8 cellular contexts compared by ENCODE assay signal in genomic region chr1:227766015-227766634, GRCh38. TPM values are rescaled to one million over a fixed set of nuclear protein-coding genes. Genes with fewer than 3 reads are reported as not detected.
DNase-seq lines count a peak whose midpoint lies in the region.

No MANE protein-coding gene starts in this region.

- H3K79me1 ChIP-seq in trophoblast cell (ENCODE audit: low read length) (peaks cover 7% of the 10 kb centered on the region), mesenchymal stem cell (replicated peaks; ENCODE audit: low read length, poor library complexity, severe bottlenecking) (peaks cover 46% of the 10 kb centered on the region)

- no peak overlapping the region for H4K12ac ChIP-seq in trophoblast cell (ENCODE audit: low read depth, low read length)

- H3K36me3 ChIP-seq in trophoblast cell (ENCODE audit: control insufficient read depth in 1 of 2, insufficient read depth in 2 of 2, low read length in 2 of 2) (peaks cover 40 to 55% of the 10 kb centered on the region in 2 experiments), mesenchymal stem cell (ENCODE audit: control insufficient read depth in 1 of 2, insufficient read depth in 2 of 2, low read depth in 1 of 2, low read length in 2 of 2) (peaks cover 51 to 67% of the 10 kb centered on the region in 2 experiments)

- DNase-seq in SKM-1 treated with dmso at 0.1 percent for 144 hours (lab: John Stamatoyannopoulos, UW; ENCODE audit: unreplicated experiment) (peak; percentile 19), SKM-1 (lab: John Stamatoyannopoulos, UW; ENCODE audit: unreplicated experiment) (no peak), NK-92 (lab: John Stamatoyannopoulos, UW; ENCODE audit: unreplicated experiment) (peak; percentile 14), trophoblast cell (peak; percentile 62 to 64), NCI-H526 treated with DMSO at 0.1 percent for 48 hours (lab: John Stamatoyannopoulos, UW) (no peak), mesenchymal stem cell (no peak), SIG-M5 (lab: John Stamatoyannopoulos, UW) (no peak)
- DNase-seq in activated T-helper 1 cell treated with anti-CD3 and anti-CD28 coated beads, Interleukin-2, amount 50 U/mL, for 16 hours (ENCODE audit: low read depth in 1 of 2, low spot score in 1 of 2), result peak; percentile 48 to 73

- no peak overlapping the region for H3K4ac ChIP-seq in trophoblast cell (ENCODE audit: low read depth, low read length)
- H3K4ac ChIP-seq in mesenchymal stem cell (ENCODE audit: low read depth in 1 of 2, low read length in 2 of 2), result no peak overlapping the region

- WGBS in trophoblast cell (ENCODE audit: extremely low coverage, insufficient coverage, insufficient read length), result no CpG with 5 or more reads among the region's 17 CpGs
- WGBS in mesenchymal stem cell, result 80% methylated on average over 17 of the region's 17 CpGs

- no peak overlapping the region for H2BK15ac ChIP-seq in mesenchymal stem cell (ENCODE audit: low read depth, poor library complexity, severe bottlenecking)

- peaks cover 15 to 33% of the 10 kb centered on the region in 2 experiments for H3K4me1 ChIP-seq in trophoblast cell (ENCODE audit: control insufficient read depth in 1 of 2, insufficient read depth in 2 of 2, low read length in 2 of 2)
- H3K4me1 ChIP-seq in mesenchymal stem cell (ENCODE audit: control insufficient read depth, insufficient read depth, low read depth, low read length), result peaks cover 44% of the 10 kb centered on the region

- H4K91ac ChIP-seq in trophoblast cell (ENCODE audit: low read depth, low read length) (peak overlapping the region; percentile 4), mesenchymal stem cell (ENCODE audit: low read length) (no peak overlapping the region)

- H3K79me2 ChIP-seq in trophoblast cell (ENCODE audit: control insufficient read depth, insufficient read depth, low read length, poor library complexity), result peaks cover 2% of the 10 kb centered on the region

- H2BK120ac ChIP-seq in trophoblast cell (ENCODE audit: insufficient read depth, low read length, poor library complexity) (no peak overlapping the region), mesenchymal stem cell (ENCODE audit: low read depth, low read length) (no peak overlapping the region)

- H2BK12ac ChIP-seq in trophoblast cell (ENCODE audit: low read length), result no peak overlapping the region
- no peak overlapping the region for H2BK12ac ChIP-seq in mesenchymal stem cell (ENCODE audit: low read length in 2 of 2)

- H3K27ac ChIP-seq in trophoblast cell (ENCODE audit: low read depth, low read length), result no peak overlapping the region
- no peak overlapping the region for H3K27ac ChIP-seq in mesenchymal stem cell (ENCODE audit: low read length, poor library complexity, severe bottlenecking)

- H3K4me2 ChIP-seq in trophoblast cell (ENCODE audit: low read length) (no peak overlapping the region), mesenchymal stem cell (ENCODE audit: low read length, poor library complexity, severe bottlenecking) (no peak overlapping the region)

- H3K9me3 ChIP-seq in trophoblast cell (ENCODE audit: insufficient read depth, low read depth, low read length) (peaks cover 3% of the 10 kb centered on the region), mesenchymal stem cell (ENCODE audit: control insufficient read depth, low read length) (no peaks in the 10 kb centered on the region)

- H3K14ac ChIP-seq in trophoblast cell (ENCODE audit: low read length) (peak overlapping the region; percentile 0), mesenchymal stem cell (ENCODE audit: low read length in 2 of 2) (no peak overlapping the region)

- H3K4me3 ChIP-seq in trophoblast cell (ENCODE audit: low read depth, low read length), result no peak overlapping the region
- no peak overlapping the region for H3K4me3 ChIP-seq in mesenchymal stem cell (ENCODE audit: insufficient read depth in 1 of 2, low read depth in 1 of 2, low read length in 2 of 2)

- no peaks in the 10 kb centered on the region for H3K27me3 ChIP-seq in trophoblast cell (ENCODE audit: insufficient read depth, low read length)
- no peaks in the 10 kb centered on the region for H3K27me3 ChIP-seq in mesenchymal stem cell (ENCODE audit: control insufficient read depth in 1 of 2, insufficient read depth in 1 of 2, low read length in 2 of 2)

- H3K18ac ChIP-seq in trophoblast cell (ENCODE audit: low read length), result no peak overlapping the region
- no peak overlapping the region for H3K18ac ChIP-seq in mesenchymal stem cell (ENCODE audit: low read depth in 1 of 2, low read length in 2 of 2)

- no peak overlapping the region for H2BK5ac ChIP-seq in trophoblast cell (ENCODE audit: low read depth, low read length, poor library complexity)
- no peak overlapping the region for H2BK5ac ChIP-seq in mesenchymal stem cell (ENCODE audit: low read depth, low read length, poor library complexity, severe bottlenecking)

- H3K9ac ChIP-seq in trophoblast cell (ENCODE audit: low read length) (no peak overlapping the region), mesenchymal stem cell (ENCODE audit: low read length) (no peak overlapping the region)

- H4K8ac ChIP-seq in trophoblast cell (ENCODE audit: low read depth, low read length) (no peak overlapping the region), mesenchymal stem cell (ENCODE audit: low read length) (no peak overlapping the region)

- no peak overlapping the region for H2AK5ac ChIP-seq in trophoblast cell (ENCODE audit: low read length)
- no peak overlapping the region for H2AK5ac ChIP-seq in mesenchymal stem cell (ENCODE audit: low read length, severe bottlenecking)

- H2AFZ ChIP-seq in trophoblast cell (ENCODE audit: insufficient read depth, low read length, poor library complexity) (no peak overlapping the region), mesenchymal stem cell (ENCODE audit: low read depth, low read length) (no peak overlapping the region)

- H3K23ac ChIP-seq in trophoblast cell (ENCODE audit: low read length), result no peak overlapping the region
- no peak overlapping the region for H3K23ac ChIP-seq in mesenchymal stem cell (ENCODE audit: low read length in 2 of 2)

RNA-seq across cellular contexts. Expression of gene SNAP47, which starts 30.9 kb away (rescaled TPM):
- 21.0 and 21.1 TPM in 2 replicates for polyA plus RNA-seq in trophoblast cell (2013)
- 17.0 TPM for polyA plus RNA-seq in mesenchymal stem cell (2013, experiment 1 of 2)
- polyA plus RNA-seq in mesenchymal stem cell (2013, experiment 2 of 2), result 15.9 TPM

RNA-seq across cellular contexts. Expression of gene JMJD4, which starts 31.0 kb away (rescaled TPM):
- polyA plus RNA-seq in trophoblast cell (2013), result 8.1 and 8.8 TPM in 2 replicates
- 9.8 TPM for polyA plus RNA-seq in mesenchymal stem cell (2013, experiment 1 of 2)
- 10.1 TPM for polyA plus RNA-seq in mesenchymal stem cell (2013, experiment 2 of 2)

RNA-seq across cellular contexts. Expression of gene PRSS38, which starts 49.4 kb away (rescaled TPM):
- polyA plus RNA-seq in trophoblast cell (2013), result not detected in 2 replicates
- polyA plus RNA-seq in mesenchymal stem cell (2013, experiment 1 of 2), result not detected
- not detected for polyA plus RNA-seq in mesenchymal stem cell (2013, experiment 2 of 2)

Comparison
In these comparisons a context has a peak if more than half of its experiments do, and no peak if none do; other contexts are left out.
1. DNase-seq: peak in SKM-1 treated with dmso at 0.1 percent for 144 hours (single experiment), NK-92 (single experiment), activated T-helper 1 cell treated with anti-CD3 and anti-CD28 coated beads, Interleukin-2, amount 50 U/mL, for 16 hours (2 of 2) and trophoblast cell (2 of 2); none in SKM-1 (single experiment), NCI-H526 treated with DMSO at 0.1 percent for 48 hours (single experiment), mesenchymal stem cell (single experiment) and SIG-M5 (single experiment).